ENCODE assay signal across 16 cellular contexts in genomic region chr10:12540341-12540781, GRCh38.
A peak's percentile ranks its signal among the peaks of the same experiment; 100 is the strongest.
DNase-seq lines count a peak whose midpoint lies in the region; ATAC-seq lines count a peak whose summit lies in the region.
"Had no signal": no experiment of that assay in that cellular context is flagged by ENCODE, and none has a peak within 500 bp of the region (broad histone marks: within the 10 kb centered on the region; RNA-seq: fewer than 3 reads in every experiment).

No MANE protein-coding gene starts in this region.

- H3K36me3 Mint-ChIP-seq in stimulated activated effector memory CD8-positive, alpha-beta T cell treated with anti-CD3 and anti-CD28 coated beads, Interleukin-12 subunit alpha, Interleukin-12 subunit beta, amount 100 ng/mL, for 72 hours, result no peaks in the 10 kb centered on the region

- intact Hi-C loops in posterior vena cava (cut with DNase I), result no loop called here

- peaks cover 41% of the 10 kb centered on the region for H3K4me1 Mint-ChIP-seq in stimulated activated effector memory CD8-positive, alpha-beta T cell treated with anti-CD3 and anti-CD28 coated beads, Interleukin-12 subunit alpha, Interleukin-12 subunit beta, amount 100 ng/mL, for 72 hours

- peak; percentile 24 for DNase-seq in activated CD8-positive, alpha-beta memory T cell treated with anti-CD3 and anti-CD28 coated beads for 24 hours
- no peak for DNase-seq in activated CD8-positive, alpha-beta memory T cell treated with anti-CD3 and anti-CD28 coated beads, Interleukin-2, amount 50 U/mL, for 4 hours
- DNase-seq in NCI-H187 treated with DMSO at 0.1 percent for 48 hours (lab: John Stamatoyannopoulos, UW) (peak; percentile 86), dedifferentiated amniotic fluid mesenchymal stem cell (ENCODE audit: extremely low spot score) (peak; percentile 47), posterior vena cava (ENCODE audit: low spot score) (no peak)
- no peak for DNase-seq in stimulated activated effector memory CD8-positive, alpha-beta T cell treated with anti-CD3 and anti-CD28 coated beads, Interleukin-12 subunit alpha, Interleukin-12 subunit beta, amount 100 ng/mL, for 72 hours (ENCODE audit: low spot score in 2 of 2)
- DNase-seq in stimulated activated CD4-positive, alpha-beta T cell treated with anti-CD3 and anti-CD28 coated beads, Interleukin-4, amount 100 ng/mL, for 24 hours, result no peak
- DNase-seq: activated CD4-positive, alpha-beta T cell treated with anti-CD3 and anti-CD28 coated beads for 4 hours; glutamatergic neuron; HCEC 1CT; islet precursor cell; NCI-H748 treated with DMSO at 0.1 percent for 48 hours; right cardiac atrium; stimulated activated CD4-positive, alpha-beta T cell treated with anti-CD3 and anti-CD28 coated beads, Interleukin-2, amount 100 ng/mL, for 48 hours; uterus had no signal

- H3K4me3 Mint-ChIP-seq in stimulated activated effector memory CD8-positive, alpha-beta T cell treated with anti-CD3 and anti-CD28 coated beads, Interleukin-12 subunit alpha, Interleukin-12 subunit beta, amount 100 ng/mL, for 72 hours, result no peak overlapping the region

- peak; percentile 95 for ATAC-seq in stimulated activated effector memory CD8-positive, alpha-beta T cell treated with anti-CD3 and anti-CD28 coated beads, Interleukin-12 subunit alpha, Interleukin-12 subunit beta, amount 100 ng/mL, for 72 hours
- ATAC-seq in GM21528 (IDR thresholded peaks at IDR 0.05; ENCODE audit: low FRiP score, unreplicated experiment), result no peak

- no peaks in the 10 kb centered on the region for H3K9me3 Mint-ChIP-seq in stimulated activated effector memory CD8-positive, alpha-beta T cell treated with anti-CD3 and anti-CD28 coated beads, Interleukin-12 subunit alpha, Interleukin-12 subunit beta, amount 100 ng/mL, for 72 hours

- H3K27ac Mint-ChIP-seq in stimulated activated effector memory CD8-positive, alpha-beta T cell treated with anti-CD3 and anti-CD28 coated beads, Interleukin-12 subunit alpha, Interleukin-12 subunit beta, amount 100 ng/mL, for 72 hours, result no peak overlapping the region

Comparison
In these comparisons a context has a peak if more than half of its experiments do, and no peak if none do; other contexts are left out.
1. DNase-seq: peak in activated CD8-positive, alpha-beta memory T cell treated with anti-CD3 and anti-CD28 coated beads for 24 hours (single experiment), NCI-H187 treated with DMSO at 0.1 percent for 48 hours (single experiment) and dedifferentiated amniotic fluid mesenchymal stem cell (single experiment); none in activated CD8-positive, alpha-beta memory T cell treated with anti-CD3 and anti-CD28 coated beads, Interleukin-2, amount 50 U/mL, for 4 hours (single experiment), stimulated activated effector memory CD8-positive, alpha-beta T cell treated with anti-CD3 and anti-CD28 coated beads, Interleukin-12 subunit alpha, Interleukin-12 subunit beta, amount 100 ng/mL, for 72 hours (0 of 2), posterior vena cava (single experiment) and stimulated activated CD4-positive, alpha-beta T cell treated with anti-CD3 and anti-CD28 coated beads, Interleukin-4, amount 100 ng/mL, for 24 hours (single experiment).